19 cellular contexts compared by ENCODE assay signal in the genomic region with DNA sequence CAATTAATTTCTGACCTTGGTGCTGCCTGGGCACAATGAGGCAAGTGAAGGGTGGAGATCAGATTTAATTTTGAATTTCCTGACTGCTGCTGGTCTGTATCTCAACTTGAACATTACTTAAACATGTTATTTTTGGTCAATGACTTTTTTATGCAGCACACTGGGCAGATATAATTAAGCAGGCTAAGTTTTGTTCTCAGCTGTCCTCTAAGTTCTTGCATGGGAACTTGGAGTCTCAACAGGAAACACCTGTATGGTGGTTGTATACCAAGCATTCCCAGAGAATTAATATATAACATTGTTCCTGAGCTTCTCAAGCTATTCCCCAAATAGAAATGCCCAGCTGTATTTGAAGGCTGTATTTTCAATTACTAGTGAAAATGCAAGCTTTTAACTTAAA.
"Had no signal": no experiment of that assay in that cellular context is flagged by ENCODE, and none has a peak within 500 bp of the region (broad histone marks: within the 10 kb centered on the region; RNA-seq: fewer than 3 reads in every experiment).

No MANE protein-coding gene starts in this region.

- H3K27ac ChIP-seq: dorsolateral prefrontal cortex, esophagus muscularis mucosa, parathyroid adenoma, right atrium auricular region, thoracic aorta, tibial nerve had no signal

- H3K9me3 ChIP-seq: esophagus muscularis mucosa, right atrium auricular region, thoracic aorta, tibial nerve, upper lobe of left lung had no signal

- H3K36me3 ChIP-seq: esophagus muscularis mucosa, right atrium auricular region, thoracic aorta, tibial nerve, upper lobe of left lung had no signal

- FAIRE-seq: keratinocyte, urothelium cell line had no signal

- ATAC-seq: natural killer cell treated with Interleukin-12 subunit alpha and Interleukin-12 subunit beta and Interleukin-15 and Interleukin-18, amount 100 ng/mL, for 72 hours; sciatic nerve; stimulated activated memory B cell treated with anti-CD40 and anti-IgM and Interleukin-4, amounts not matched to agents 10 μg/mL and 1 μg/mL and 100 μg/mL, for 72 hours had no signal

- H3K4me1 ChIP-seq: esophagus muscularis mucosa, parathyroid adenoma, right atrium auricular region, tibial nerve had no signal

- H3K9ac ChIP-seq: parathyroid adenoma had no signal

- H2AFZ ChIP-seq: parathyroid adenoma had no signal

- H3K4me3 ChIP-seq: dorsolateral prefrontal cortex, esophagus muscularis mucosa, lung, right atrium auricular region, thoracic aorta, tibial nerve, upper lobe of left lung had no signal

- DNase-seq: cerebellar nuclear complex; cortex of kidney; dorsolateral prefrontal cortex; effector CD4-positive, alpha-beta T cell; foreskin melanocyte; stimulated activated CD4-positive, alpha-beta T cell treated with anti-CD3 and anti-CD28 coated beads, Interleukin-2, amount 100 ng/mL, for 24 hours; stimulated activated CD4-positive, alpha-beta T cell treated with anti-CD3 and anti-CD28 coated beads, Interleukin-4, amount 100 ng/mL, for 24 hours; upper lobe of left lung had no signal

- H3K79me2 ChIP-seq: parathyroid adenoma had no signal

- H3K27me3 ChIP-seq: dorsolateral prefrontal cortex, esophagus muscularis mucosa, right atrium auricular region, tibial nerve, upper lobe of left lung had no signal
